In the genomic region with DNA sequence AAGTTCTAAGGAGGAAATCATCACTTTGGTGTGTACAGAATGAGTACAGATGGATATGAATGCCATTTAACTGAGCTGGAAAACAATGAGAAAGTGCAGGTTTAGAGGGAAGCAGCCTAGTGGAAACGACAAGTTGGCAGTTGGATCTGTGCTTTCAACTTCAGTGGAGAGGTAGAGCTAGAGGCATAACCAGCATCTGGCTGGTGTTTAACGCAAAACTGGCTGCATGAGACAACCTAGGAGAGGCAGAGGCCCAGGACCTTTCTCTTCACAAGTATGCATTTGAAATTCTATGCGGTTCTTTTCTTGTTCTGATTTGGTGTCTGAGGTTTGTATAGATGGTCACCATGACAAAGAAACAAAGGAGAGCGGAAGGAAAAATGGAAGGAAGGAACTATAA, we compare ENCODE assay signal across 30 cellular contexts.
"Had no signal": no experiment of that assay in that cellular context is flagged by ENCODE, and none has a peak within 500 bp of the region (broad histone marks: within the 10 kb centered on the region; RNA-seq: fewer than 3 reads in every experiment).

No MANE protein-coding gene starts in this region.

- H3K79me2 ChIP-seq: hepatocyte had no signal

- H3K27ac Mint-ChIP-seq: activated naive CD4-positive, alpha-beta T cell treated with anti-CD3 and anti-CD28 coated beads for 36 hours; activated naive CD8-positive, alpha-beta T cell treated with anti-CD3 and anti-CD28 coated beads for 36 hours; brain; immature natural killer cell; natural killer cell; stimulated activated memory B cell treated with anti-CD40 and anti-IgM and Interleukin-4, amounts not matched to agents 10 μg/mL and 1 μg/mL and 100 μg/mL, for 72 hours; stimulated activated naive CD8-positive, alpha-beta T cell treated with anti-CD3 and anti-CD28 coated beads, Interleukin-15, amount 100 ng/mL, for 72 hours; T-helper 2 cell treated with Interferon-gamma antibody and Interleukin-4, amounts not matched to agents 5 μg/mL and 100 μg/mL, for 36 hours had no signal

- H3K4me3 ChIP-seq: adrenal gland, cardiac muscle cell, colonic mucosa, gastroesophageal sphincter, hepatocyte, pancreas, prostate gland, sigmoid colon, upper lobe of right lung had no signal

- H3K36me3 ChIP-seq: adrenal gland, cardiac muscle cell, colonic mucosa, gastroesophageal sphincter, pancreas, prostate gland, sigmoid colon, upper lobe of right lung had no signal

- H2AFZ ChIP-seq: hepatocyte had no signal

- H3K4me1 Mint-ChIP-seq: activated naive CD8-positive, alpha-beta T cell treated with anti-CD3 and anti-CD28 coated beads for 36 hours; immature natural killer cell; natural killer cell; stimulated activated memory B cell treated with anti-CD40 and anti-IgM and Interleukin-4, amounts not matched to agents 10 μg/mL and 1 μg/mL and 100 μg/mL, for 72 hours; stimulated activated naive CD8-positive, alpha-beta T cell treated with anti-CD3 and anti-CD28 coated beads, Interleukin-15, amount 100 ng/mL, for 72 hours had no signal

- H3K27me3 Mint-ChIP-seq: brain had no signal

- H3K9me3 Mint-ChIP-seq: activated naive CD4-positive, alpha-beta T cell treated with anti-CD3 and anti-CD28 coated beads for 36 hours; activated naive CD8-positive, alpha-beta T cell treated with anti-CD3 and anti-CD28 coated beads for 36 hours; brain; natural killer cell; stimulated activated memory B cell treated with anti-CD40 and anti-IgM and Interleukin-4, amounts not matched to agents 10 μg/mL and 1 μg/mL and 100 μg/mL, for 72 hours; stimulated activated naive CD8-positive, alpha-beta T cell treated with anti-CD3 and anti-CD28 coated beads, Interleukin-15, amount 100 ng/mL, for 72 hours; T-helper 2 cell treated with Interferon-gamma antibody and Interleukin-4, amounts not matched to agents 5 μg/mL and 100 μg/mL, for 36 hours had no signal

- H3K4me3 Mint-ChIP-seq: activated naive CD4-positive, alpha-beta T cell treated with anti-CD3 and anti-CD28 coated beads for 36 hours; activated naive CD8-positive, alpha-beta T cell treated with anti-CD3 and anti-CD28 coated beads for 36 hours; brain; immature natural killer cell; natural killer cell; stimulated activated memory B cell treated with anti-CD40 and anti-IgM and Interleukin-4, amounts not matched to agents 10 μg/mL and 1 μg/mL and 100 μg/mL, for 72 hours; stimulated activated naive CD8-positive, alpha-beta T cell treated with anti-CD3 and anti-CD28 coated beads, Interleukin-15, amount 100 ng/mL, for 72 hours; T-helper 2 cell treated with Interferon-gamma antibody and Interleukin-4, amounts not matched to agents 5 μg/mL and 100 μg/mL, for 36 hours had no signal

- H3K27ac ChIP-seq: adrenal gland, cardiac muscle cell, colonic mucosa, gastroesophageal sphincter, hepatocyte, pancreas, prostate gland, sigmoid colon, upper lobe of right lung had no signal

- H3K27me3 ChIP-seq: adrenal gland, cardiac muscle cell, colonic mucosa, gastroesophageal sphincter, hepatocyte, pancreas, sigmoid colon, upper lobe of right lung had no signal

- DNase-seq: activated CD4-positive, alpha-beta T cell treated with anti-CD3 and anti-CD28 coated beads for 4 hours; activated CD4-positive, alpha-beta T cell treated with anti-CD3 and anti-CD28 coated beads, Interleukin-2, amount 50 U/mL, for 4 hours; activated effector memory CD4-positive, alpha-beta T cell treated with Interleukin-2 at 50 U/mL for 16 hours; activated naive CD4-positive, alpha-beta T cell treated with anti-CD3 and anti-CD28 coated beads for 36 hours; activated naive CD8-positive, alpha-beta T cell treated with anti-CD3 and anti-CD28 coated beads for 36 hours; activated T-cell treated with anti-CD3 and anti-CD28 coated beads for 4 hours; adrenal gland; aorta; cerebellar nuclear complex; colonic mucosa; effector memory CD4-positive, alpha-beta T cell; immature natural killer cell; kidney; left colon; natural killer cell; pancreas; sigmoid colon; small intestine; stimulated activated CD4-positive, alpha-beta T cell treated with anti-CD3 and anti-CD28 coated beads, Interleukin-4, amount 100 ng/mL, for 24 hours; stimulated activated naive CD8-positive, alpha-beta T cell treated with anti-CD3 and anti-CD28 coated beads, Interleukin-15, amount 100 ng/mL, for 72 hours; substantia nigra; T-helper 1 cell; upper lobe of right lung had no signal

- H3K4me2 ChIP-seq: hepatocyte had no signal

- H3K4me1 ChIP-seq: adrenal gland, colonic mucosa, gastroesophageal sphincter, pancreas, prostate gland, sigmoid colon, upper lobe of right lung had no signal

- ATAC-seq: gastroesophageal sphincter; left colon; natural killer cell; pancreas; stimulated activated memory B cell treated with anti-CD40 and anti-IgM and Interleukin-4, amounts not matched to agents 10 μg/mL and 1 μg/mL and 100 μg/mL, for 72 hours; stimulated activated naive CD8-positive, alpha-beta T cell treated with anti-CD3 and anti-CD28 coated beads, Interleukin-15, amount 100 ng/mL, for 72 hours; upper lobe of right lung had no signal

- H3K36me3 Mint-ChIP-seq: activated naive CD8-positive, alpha-beta T cell treated with anti-CD3 and anti-CD28 coated beads for 36 hours; brain; immature natural killer cell; natural killer cell; stimulated activated memory B cell treated with anti-CD40 and anti-IgM and Interleukin-4, amounts not matched to agents 10 μg/mL and 1 μg/mL and 100 μg/mL, for 72 hours had no signal

- H3K9me3 ChIP-seq: adrenal gland, colonic mucosa, gastroesophageal sphincter, pancreas, prostate gland, sigmoid colon, upper lobe of right lung had no signal
